Comparison of ENCODE assay signal across 16 cellular contexts in the genomic region with DNA sequence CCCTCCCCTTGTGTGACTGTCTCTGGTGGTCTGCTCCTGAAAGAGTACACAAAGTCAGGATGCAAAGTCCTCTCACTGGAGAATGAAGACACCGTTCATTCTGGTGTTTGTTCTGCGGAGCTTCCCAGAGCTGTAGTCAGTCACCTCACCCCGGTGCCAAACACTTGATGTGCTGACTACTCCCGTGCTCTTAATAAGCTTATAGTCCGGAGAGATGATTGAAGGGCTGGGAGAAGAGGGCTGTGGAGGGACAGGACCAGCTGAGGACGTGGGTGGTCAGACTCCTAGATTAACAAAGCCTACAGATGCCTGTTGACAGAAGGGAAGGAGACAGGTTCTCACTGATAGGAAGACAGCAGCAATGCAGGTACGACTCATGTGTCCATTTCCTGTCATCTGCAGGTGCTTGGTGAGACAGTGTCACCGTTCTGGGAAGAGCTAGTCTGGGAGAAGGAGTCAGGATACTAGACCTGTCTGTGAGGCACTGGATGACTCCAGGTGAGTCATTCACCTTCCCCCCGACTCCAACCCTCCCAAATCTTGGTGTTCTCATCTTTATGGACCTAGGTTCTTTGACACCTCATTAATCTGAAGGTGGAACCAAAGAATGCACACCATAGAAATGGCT. TPM values are rescaled to one million over a fixed set of nuclear protein-coding genes. Genes with fewer than 3 reads are reported as not detected.
A peak's percentile ranks its signal among the peaks of the same experiment; 100 is the strongest.
DNase-seq lines count a peak whose midpoint lies in the region; ATAC-seq and TF ChIP-seq lines count a peak whose summit lies in the region.
"Had no signal": no experiment of that assay in that cellular context is flagged by ENCODE, and none has a peak within 500 bp of the region (broad histone marks: within the 10 kb centered on the region; RNA-seq: fewer than 3 reads in every experiment).

No MANE protein-coding gene starts in this region.

- POLR2A ChIA-PET in Caco-2 (lab: Charles Lee) = no interaction called here

- no peak overlapping the region for H2BK120ac ChIP-seq in trophoblast cell (ENCODE audit: insufficient read depth, low read length, poor library complexity)

- H3K9me3 Mint-ChIP-seq in Caco-2 (ENCODE audit: unreplicated experiment) = no peaks in the 10 kb centered on the region
- H3K9me3 Mint-ChIP-seq: activated naive CD8-positive, alpha-beta T cell treated with anti-CD3 and anti-CD28 coated beads for 36 hours had no signal

- H3K27ac ChIP-seq in SJCRH30 (peak overlapping the region; percentile 75), hepatocyte (peak overlapping the region; percentile 66), thyroid gland (no peak overlapping the region), trophoblast cell (ENCODE audit: low read depth, low read length) (no peak overlapping the region)

- H4K91ac ChIP-seq in trophoblast cell (ENCODE audit: low read depth, low read length) = no peak overlapping the region

- no peaks in the 10 kb centered on the region for H3K27me3 Mint-ChIP-seq in Caco-2 (ENCODE audit: insufficient read depth, unreplicated experiment)
- H3K27me3 Mint-ChIP-seq: activated naive CD8-positive, alpha-beta T cell treated with anti-CD3 and anti-CD28 coated beads for 36 hours had no signal

- no peaks in the 10 kb centered on the region for H3K9me2 ChIP-seq in hepatocyte (replicated peaks; ENCODE audit: insufficient read depth)

- no peak overlapping the region for H2BK12ac ChIP-seq in trophoblast cell (ENCODE audit: low read length)

- H3K79me1 ChIP-seq in trophoblast cell (ENCODE audit: low read length) = no peaks in the 10 kb centered on the region

- no peaks in the 10 kb centered on the region for H3K36me3 Mint-ChIP-seq in Caco-2 (ENCODE audit: insufficient read depth, unreplicated experiment)
- H3K36me3 Mint-ChIP-seq: activated naive CD8-positive, alpha-beta T cell treated with anti-CD3 and anti-CD28 coated beads for 36 hours had no signal

- ATAC-seq in GM21447 (IDR thresholded peaks at IDR 0.05; ENCODE audit: unreplicated experiment) = no peak

- H3K27me3 ChIP-seq in Caco-2 (replicated peaks; ENCODE audit: control insufficient read depth, insufficient read depth, low read length) (no peaks in the 10 kb centered on the region), SJCRH30 (no peaks in the 10 kb centered on the region), hepatocyte (peaks cover 1% of the 10 kb centered on the region), thyroid gland (no peaks in the 10 kb centered on the region), trophoblast cell (ENCODE audit: insufficient read depth, low read length) (no peaks in the 10 kb centered on the region)

- no peak overlapping the region for H2AK5ac ChIP-seq in trophoblast cell (ENCODE audit: low read length)

- no peaks in the 10 kb centered on the region for H4K20me1 ChIP-seq in hepatocyte (ENCODE audit: insufficient read depth, poor library complexity, severe bottlenecking)

- peaks cover 7% of the 10 kb centered on the region for H3K4me1 Mint-ChIP-seq in Caco-2 (ENCODE audit: low read depth, unreplicated experiment)
- H3K4me1 Mint-ChIP-seq: activated naive CD8-positive, alpha-beta T cell treated with anti-CD3 and anti-CD28 coated beads for 36 hours; IgD-negative memory B cell had no signal

- no peak overlapping the region for H3K14ac ChIP-seq in trophoblast cell (ENCODE audit: low read length)

- H3K4me3 Mint-ChIP-seq in Caco-2 (ENCODE audit: unreplicated experiment) = peak overlapping the region; percentile 3
- H3K4me3 Mint-ChIP-seq: activated naive CD8-positive, alpha-beta T cell treated with anti-CD3 and anti-CD28 coated beads for 36 hours; IgD-negative memory B cell had no signal

- CTCF ChIA-PET in Caco-2 (lab: Charles Lee) = interaction anchor here (1.3 kb wide), 1 partner anchor 21 kb away, joined by 4 read pairs; no protein-coding TSS in a partner anchor

- intact Hi-C loops in Caco-2 (cut with micrococcal nuclease; ENCODE audit: unreplicated experiment) = no loop called here
- intact Hi-C loops in thyroid gland (cut with DNase I) = no loop called here

- peaks cover 12% of the 10 kb centered on the region for H3K4me1 ChIP-seq in Caco-2
- H3K4me1 ChIP-seq in SJCRH30 = peaks cover 22% of the 10 kb centered on the region
- peaks cover 12% of the 10 kb centered on the region for H3K4me1 ChIP-seq in hepatocyte (ENCODE audit: insufficient read depth)
- no peaks in the 10 kb centered on the region for H3K4me1 ChIP-seq in thyroid gland
- no peaks in the 10 kb centered on the region for H3K4me1 ChIP-seq in trophoblast cell (ENCODE audit: control insufficient read depth in 1 of 2, insufficient read depth in 2 of 2, low read length in 2 of 2)

- no peak overlapping the region for H4K8ac ChIP-seq in trophoblast cell (ENCODE audit: low read depth, low read length)

- DNase-seq in Caco-2 = no peak
- peak; percentile 2 for DNase-seq in HS-5 (ENCODE audit: low read depth)
- DNase-seq in SJCRH30 = peak; percentile 72 to 77
- peak; percentile 41 for DNase-seq in hepatocyte (ENCODE audit: low spot score)
- DNase-seq in thyroid gland = no peak
- no peak for DNase-seq in NOMO-1 (lab: John Stamatoyannopoulos, UW; ENCODE audit: unreplicated experiment in 2 of 2)
- DNase-seq in trophoblast cell = no peak
- DNase-seq: activated naive CD8-positive, alpha-beta T cell treated with anti-CD3 and anti-CD28 coated beads for 36 hours; activated T-cell treated with anti-CD3 and anti-CD28 coated beads for 4 hours; hypothalamus; NCI-H2171; stimulated activated CD4-positive, alpha-beta T cell treated with anti-CD3 and anti-CD28 coated beads, Interleukin-4, amount 100 ng/mL, for 1 hour; stimulated activated CD8-positive, alpha-beta memory T cell treated with anti-CD3 and anti-CD28 coated beads, Interleukin-4, amount 100 ng/mL, for 48 hours had no signal

- H2AFZ ChIP-seq in hepatocyte (no peak overlapping the region), trophoblast cell (ENCODE audit: insufficient read depth, low read length, poor library complexity) (no peak overlapping the region)

- H4K12ac ChIP-seq in trophoblast cell (ENCODE audit: low read depth, low read length) = no peak overlapping the region

- H3K4ac ChIP-seq in trophoblast cell (ENCODE audit: low read depth, low read length) = no peak overlapping the region

- H3K9me3 ChIP-seq in Caco-2 (no peaks in the 10 kb centered on the region), SJCRH30 (replicated peaks) (no peaks in the 10 kb centered on the region), hepatocyte (ENCODE audit: low read depth) (no peaks in the 10 kb centered on the region), thyroid gland (no peaks in the 10 kb centered on the region), trophoblast cell (ENCODE audit: insufficient read depth, low read depth, low read length) (peaks cover 2% of the 10 kb centered on the region)

- no peak overlapping the region for H3K9ac ChIP-seq in trophoblast cell (ENCODE audit: low read length)

- WGBS in hepatocyte (ENCODE audit: low lambda C conversion rate, missing lambda C conversion rate) = 68% methylated on average over 9 of the region's 9 CpGs
- 68 to 70% methylated on average over 9 of the region's 9 CpGs for WGBS in thyroid gland, 2 donors
- WGBS in trophoblast cell (ENCODE audit: extremely low coverage, insufficient coverage, insufficient read length) = no CpG with 5 or more reads among the region's 9 CpGs

- H3K79me2 ChIP-seq in hepatocyte (no peaks in the 10 kb centered on the region), trophoblast cell (ENCODE audit: control insufficient read depth, insufficient read depth, low read length, poor library complexity) (no peaks in the 10 kb centered on the region)

- H3K36me3 ChIP-seq in Caco-2 (ENCODE audit: control insufficient read depth, insufficient read depth, low read length) = no peaks in the 10 kb centered on the region
- H3K36me3 ChIP-seq in SJCRH30 = no peaks in the 10 kb centered on the region
- no peaks in the 10 kb centered on the region for H3K36me3 ChIP-seq in hepatocyte (replicated peaks; ENCODE audit: insufficient read depth, low read depth)
- H3K36me3 ChIP-seq in thyroid gland = no peaks in the 10 kb centered on the region
- H3K36me3 ChIP-seq in trophoblast cell (ENCODE audit: control insufficient read depth in 1 of 2, insufficient read depth in 2 of 2, low read length in 2 of 2) = no peaks in the 10 kb centered on the region

- no peak overlapping the region for H3K27ac Mint-ChIP-seq in Caco-2 (ENCODE audit: unreplicated experiment)
- H3K27ac Mint-ChIP-seq: activated naive CD8-positive, alpha-beta T cell treated with anti-CD3 and anti-CD28 coated beads for 36 hours had no signal

- H3K18ac ChIP-seq in trophoblast cell (ENCODE audit: low read length) = no peak overlapping the region

- TF ChIP-seq POLR2A in thyroid gland (IDR thresholded peaks at IDR 0.05) = no peak

- H3K23ac ChIP-seq in trophoblast cell (ENCODE audit: low read length) = no peak overlapping the region

- no peak overlapping the region for H2BK5ac ChIP-seq in trophoblast cell (ENCODE audit: low read depth, low read length, poor library complexity)

- no peak overlapping the region for H3K4me3 ChIP-seq in Caco-2 (ENCODE audit: low read depth, low read length)
- peak overlapping the region; percentile 19; the same call in 1 of the 2 replicates for H3K4me3 ChIP-seq in SJCRH30
- no peak overlapping the region for H3K4me3 ChIP-seq in hepatocyte
- H3K4me3 ChIP-seq in thyroid gland (replicated peaks in 1 of 3) = no peak overlapping the region
- H3K4me3 ChIP-seq in trophoblast cell (ENCODE audit: low read depth, low read length) = no peak overlapping the region

- BruUV-seq in Caco-2 (replicated peaks; lab: Mats Ljungman, UMichigan) = no TSS peak

- no peak for TF ChIP-seq CTCF in Caco-2 (IDR thresholded peaks at IDR 0.05; ENCODE audit: insufficient read depth in 1 of 2, low read depth in 1 of 2, low read length in 1 of 2, severe bottlenecking in 1 of 2, unreplicated experiment in 1 of 2)
- no peak for TF ChIP-seq CTCF in hepatocyte (IDR thresholded peaks at IDR 0.05; ENCODE audit: poor library complexity)
- TF ChIP-seq CTCF in thyroid gland (IDR thresholded peaks at IDR 0.05) = no peak

- H3K4me2 ChIP-seq in hepatocyte (peak overlapping the region; percentile 16), trophoblast cell (ENCODE audit: low read length) (no peak overlapping the region)

RNA-seq across cellular contexts. Expression of gene LRRN2, which starts 40.4 kb away (rescaled TPM):
- total RNA-seq in Caco-2 (2022) = not detected in 2 replicates
- not detected in 2 replicates for total RNA-seq in SJCRH30 (2014; rRNA removed; shearing (Covaris generic))
- 4.3 and 7.0 TPM in 2 replicates for total RNA-seq in hepatocyte
- 25.5 and 27.9 TPM in 2 replicates for polyA plus RNA-seq in hepatocyte
- 1 to 10 TPM; 2.0 to 8.6 (median 3.9) TPM for total RNA-seq in thyroid gland
- 0.34 and 0.49 TPM in 2 replicates for polyA plus RNA-seq in trophoblast cell (2013)
- total RNA-seq: activated naive CD8-positive, alpha-beta T cell treated with anti-CD3 and anti-CD28 coated beads for 36 hours; OCI-LY7 had no signal
- polyA plus RNA-seq: IgD-negative memory B cell had no signal

Comparison
In these comparisons a context has a peak if more than half of its experiments do, and no peak if none do; other contexts are left out.
1. DNase-seq: peak in HS-5 (single experiment), SJCRH30 (2 of 2) and hepatocyte (single experiment); none in Caco-2 (0 of 2), thyroid gland (0 of 2), NOMO-1 (0 of 2) and trophoblast cell (0 of 2).
2. H3K27ac ChIP-seq: peak in SJCRH30 (single experiment) and hepatocyte (single experiment); none in thyroid gland (0 of 3) and trophoblast cell (single experiment).